37 cellular contexts compared by ENCODE assay signal in genomic region chr14:63604626-63605025, GRCh38.
"Had no signal": no experiment of that assay in that cellular context is flagged by ENCODE, and none has a peak within 500 bp of the region (broad histone marks: within the 10 kb centered on the region; RNA-seq: fewer than 3 reads in every experiment).

No MANE protein-coding gene starts in this region.

- H3K4me1 Mint-ChIP-seq: activated T-helper 17 cell treated with anti-CD3 and anti-CD28 coated beads, Interleukin-2, amount 50 U/mL, for 72 hours; WTC11 had no signal

- ATAC-seq: activated CD4-positive, CD25-positive, alpha-beta regulatory T cell treated with anti-CD3 and anti-CD28 coated beads, Interleukin-2, amount 50 U/mL, for 24 hours; activated CD8-positive, alpha-beta T cell treated with anti-CD3 and anti-CD28 coated beads, Interleukin-2, amount 10 ng/mL, durations not matched to agents 7 days and 5 days; activated T-helper 17 cell treated with anti-CD3 and anti-CD28 coated beads, Interleukin-2, amount 50 U/mL, for 72 hours; body of pancreas; Right ventricle myocardium inferior; WTC11 had no signal

- H3K27me3 Mint-ChIP-seq: activated CD4-positive, alpha-beta T cell treated with anti-CD3 and anti-CD28 coated beads for 36 hours; activated CD4-positive, alpha-beta T cell treated with anti-CD3 and anti-CD28 coated beads, Interleukin-2, amount 10 ng/mL, durations not matched to agents 7 days and 5 days; activated naive CD8-positive, alpha-beta T cell treated with anti-CD3 and anti-CD28 coated beads, Interleukin-2, amount 10 ng/mL, durations not matched to agents 7 days and 5 days; activated T-helper 17 cell treated with anti-CD3 and anti-CD28 coated beads, Interleukin-2, amount 50 U/mL, for 72 hours had no signal

- H3K4me3 Mint-ChIP-seq: activated CD4-positive, alpha-beta T cell treated with anti-CD3 and anti-CD28 coated beads for 36 hours; activated CD4-positive, alpha-beta T cell treated with anti-CD3 and anti-CD28 coated beads, Interleukin-2, amount 10 ng/mL, durations not matched to agents 7 days and 5 days; activated CD8-positive, alpha-beta T cell treated with anti-CD3 and anti-CD28 coated beads, Interleukin-2, amount 10 ng/mL, durations not matched to agents 7 days and 5 days; activated naive CD8-positive, alpha-beta T cell treated with anti-CD3 and anti-CD28 coated beads, Interleukin-2, amount 10 ng/mL, durations not matched to agents 7 days and 5 days; activated T-helper 17 cell treated with anti-CD3 and anti-CD28 coated beads, Interleukin-2, amount 50 U/mL, for 72 hours; T-helper 1 cell treated with Interleukin-12 subunit alpha and Interleukin-12 subunit beta and Interleukin-4 antibody, amounts not matched to agents 30 μg/mL and 1 μg/mL, for 36 hours; T-helper 2 cell treated with Interferon-gamma antibody and Interleukin-4, amounts not matched to agents 5 μg/mL and 100 μg/mL, for 36 hours; WTC11 had no signal

- H3K27ac Mint-ChIP-seq: activated CD4-positive, alpha-beta T cell treated with anti-CD3 and anti-CD28 coated beads for 36 hours; activated CD4-positive, alpha-beta T cell treated with anti-CD3 and anti-CD28 coated beads, Interleukin-2, amount 10 ng/mL, durations not matched to agents 7 days and 5 days; activated CD8-positive, alpha-beta T cell treated with anti-CD3 and anti-CD28 coated beads, Interleukin-2, amount 10 ng/mL, durations not matched to agents 7 days and 5 days; activated naive CD8-positive, alpha-beta T cell treated with anti-CD3 and anti-CD28 coated beads, Interleukin-2, amount 10 ng/mL, durations not matched to agents 7 days and 5 days; activated T-helper 17 cell treated with anti-CD3 and anti-CD28 coated beads, Interleukin-2, amount 50 U/mL, for 72 hours; T-helper 1 cell treated with Interleukin-12 subunit alpha and Interleukin-12 subunit beta and Interleukin-4 antibody, amounts not matched to agents 30 μg/mL and 1 μg/mL, for 36 hours; T-helper 2 cell treated with Interferon-gamma antibody and Interleukin-4, amounts not matched to agents 5 μg/mL and 100 μg/mL, for 36 hours; WTC11 had no signal

- H3K4me3 ChIP-seq: adrenal gland, body of pancreas, breast epithelium, MG63, PC-9, SK-N-MC had no signal

- H3K9me3 Mint-ChIP-seq: activated CD4-positive, alpha-beta T cell treated with anti-CD3 and anti-CD28 coated beads, Interleukin-2, amount 10 ng/mL, durations not matched to agents 7 days and 5 days; activated naive CD8-positive, alpha-beta T cell treated with anti-CD3 and anti-CD28 coated beads, Interleukin-2, amount 10 ng/mL, durations not matched to agents 7 days and 5 days; activated T-helper 17 cell treated with anti-CD3 and anti-CD28 coated beads, Interleukin-2, amount 50 U/mL, for 72 hours; T-helper 1 cell treated with Interleukin-12 subunit alpha and Interleukin-12 subunit beta and Interleukin-4 antibody, amounts not matched to agents 30 μg/mL and 1 μg/mL, for 36 hours; T-helper 2 cell treated with Interferon-gamma antibody and Interleukin-4, amounts not matched to agents 5 μg/mL and 100 μg/mL, for 36 hours; WTC11 had no signal

- FAIRE-seq: astrocyte, RCC 7860, TTC549 had no signal

- DNase-seq: activated CD4-positive, alpha-beta T cell treated with anti-CD3 and anti-CD28 coated beads for 36 hours; activated CD4-positive, alpha-beta T cell treated with anti-CD3 and anti-CD28 coated beads, Interleukin-2, amount 10 ng/mL, durations not matched to agents 7 days and 5 days; activated CD4-positive, alpha-beta T cell treated with anti-CD3 and anti-CD28 coated beads, Interleukin-2, amount 50 U/mL, for 48 hours; activated CD8-positive, alpha-beta memory T cell treated with anti-CD3 and anti-CD28 coated beads, Interleukin-2, amount 50 U/mL, for 4 hours; activated CD8-positive, alpha-beta T cell treated with anti-CD3 and anti-CD28 coated beads, Interleukin-2, amount 10 ng/mL, durations not matched to agents 7 days and 5 days; activated effector memory CD4-positive, alpha-beta T cell treated with anti-CD3 and anti-CD28 coated beads, Interleukin-2, amount 50 U/mL, for 16 hours; activated naive CD4-positive, alpha-beta T cell; activated naive CD4-positive, alpha-beta T cell treated with anti-CD3 and anti-CD28 coated beads, Interleukin-2, amount 50 U/mL, for 16 hours; activated naive CD8-positive, alpha-beta T cell treated with anti-CD3 and anti-CD28 coated beads, Interleukin-2, amount 10 ng/mL, durations not matched to agents 7 days and 5 days; activated T-cell treated with anti-CD3 and anti-CD28 coated beads for 4 hours; activated T-cell treated with anti-CD3 and anti-CD28 coated beads, Interleukin-2, amount 50 U/mL, for 48 hours; adrenal gland; body of pancreas; Karpas-422; KBM-7; MG63; NCI-H1092; NCI-H1436 treated with DMSO at 0.1 percent for 48 hours; NCI-H1694 treated with DMSO at 0.1 percent for 48 hours; NCI-H2029; NCI-H345; NCI-H526; NCI-H748 treated with DMSO at 0.1 percent for 48 hours; NK-92 treated with Interleukin-12 subunit alpha and Interleukin-12 subunit beta, amount 100 ng/mL, for 24 hours; PC-9; SIG-M5 had no signal
